14 cellular contexts compared by ENCODE assay signal in genomic region chr5:93189707-93190120, GRCh38.
DNase-seq lines count a peak whose midpoint lies in the region; FAIRE-seq and TF ChIP-seq lines count a peak whose summit lies in the region.
"Had no signal": no experiment of that assay in that cellular context is flagged by ENCODE, and none has a peak within 500 bp of the region (broad histone marks: within the 10 kb centered on the region; RNA-seq: fewer than 3 reads in every experiment).

No MANE protein-coding gene starts in this region.

- H3K4me2 ChIP-seq in BLaER1 = peak overlapping the region; percentile 69
- H3K4me2 ChIP-seq: neural progenitor cell had no signal

- DNase-seq in HTR-8/SVneo (ENCODE audit: insufficient read length, low spot score) (peak; percentile 30), astrocyte of the spinal cord (ENCODE audit: low read depth, low spot score) (peak; percentile 91), kidney tubule cell (ENCODE audit: low spot score) (peak; percentile 100), activated T-cell treated with anti-CD3 and anti-CD28 coated beads for 4 hours (no peak), NCI-H446 treated with DMSO at 0.1 percent for 48 hours (lab: John Stamatoyannopoulos, UW) (no peak), NCI-H2227 treated with DMSO at 0.1 percent for 48 hours (lab: John Stamatoyannopoulos, UW) (no peak), NCI-H146 treated with DMSO at 0.1 percent for 48 hours (lab: John Stamatoyannopoulos, UW; ENCODE audit: unreplicated experiment) (no peak)
- DNase-seq: activated CD4-positive, CD25-positive, alpha-beta regulatory T cell treated with anti-CD3 and anti-CD28 coated beads, Interleukin-2, amount 50 U/mL, for 72 hours; activated effector memory CD4-positive, alpha-beta T cell treated with anti-CD3 and anti-CD28 coated beads, Interleukin-2, amount 50 U/mL, for 16 hours; NCI-H1417; stimulated activated CD4-positive, alpha-beta T cell treated with anti-CD3 and anti-CD28 coated beads, Interleukin-4, amount 100 ng/mL, for 4 hours had no signal

- H3K9me3 ChIP-seq in BLaER1 = no peaks in the 10 kb centered on the region

- TF ChIP-seq CTCF in astrocyte of the spinal cord (IDR thresholded peaks at IDR 0.05; ENCODE audit: low read depth, low read length) = no peak

- H3K4me3 ChIP-seq in BLaER1 = no peak overlapping the region
- H3K4me3 ChIP-seq in astrocyte of the spinal cord (ENCODE audit: low read depth, low read length) = no peak overlapping the region
- H3K4me3 ChIP-seq: neural progenitor cell had no signal

- peaks cover 49% of the 10 kb centered on the region for H3K4me1 ChIP-seq in BLaER1

- no peaks in the 10 kb centered on the region for H3K36me3 ChIP-seq in BLaER1
- H3K36me3 ChIP-seq: neural progenitor cell had no signal

- H3K27ac ChIP-seq in BLaER1 = no peak overlapping the region
- H3K27ac ChIP-seq: neural progenitor cell had no signal

- no peaks in the 10 kb centered on the region for H4K20me1 ChIP-seq in BLaER1

- peak; percentile 94 for FAIRE-seq in HTR-8/SVneo (lab: Jason Lieb, UNC)
- FAIRE-seq: D721Med had no signal

- no peak overlapping the region for H3K9ac ChIP-seq in BLaER1
- H3K9ac ChIP-seq: neural progenitor cell had no signal

- in situ Hi-C loops in astrocyte of the spinal cord (cut with HindIII; ENCODE audit: low sequenced_read_pairs) = no loop called here

- no peaks in the 10 kb centered on the region for H3K27me3 ChIP-seq in BLaER1
- H3K27me3 ChIP-seq: neural progenitor cell had no signal

Comparison
In these comparisons a context has a peak if more than half of its experiments do, and no peak if none do; other contexts are left out.
1. DNase-seq: peak in HTR-8/SVneo (single experiment), astrocyte of the spinal cord (single experiment) and kidney tubule cell (single experiment); none in activated T-cell treated with anti-CD3 and anti-CD28 coated beads for 4 hours (single experiment), NCI-H446 treated with DMSO at 0.1 percent for 48 hours (single experiment), NCI-H2227 treated with DMSO at 0.1 percent for 48 hours (single experiment) and NCI-H146 treated with DMSO at 0.1 percent for 48 hours (single experiment).